ENCODE assay signal across 13 cellular contexts in the genomic region with DNA sequence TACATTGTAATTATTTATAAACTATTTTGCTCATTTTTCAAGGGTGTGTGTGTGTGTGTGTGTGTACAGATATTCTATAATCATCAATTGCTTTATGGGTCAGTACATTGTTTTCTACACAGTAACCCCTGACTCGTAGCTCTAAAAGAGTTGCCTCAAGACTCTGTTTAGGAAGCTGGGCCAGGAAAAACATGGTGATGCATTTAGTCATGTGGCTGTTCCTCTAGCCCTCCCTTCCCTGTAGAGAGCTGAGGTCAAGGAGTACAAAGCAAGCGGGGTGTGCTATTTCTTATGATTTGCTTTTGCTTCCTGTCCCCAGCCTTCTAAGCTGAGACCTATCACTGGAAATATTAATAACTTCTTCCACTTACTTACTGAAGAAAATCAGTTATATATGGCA. TPM values are rescaled to one million over a fixed set of nuclear protein-coding genes. Genes with fewer than 3 reads are reported as not detected.
"Had no signal": no experiment of that assay in that cellular context is flagged by ENCODE, and none has a peak within 500 bp of the region (broad histone marks: within the 10 kb centered on the region; RNA-seq: fewer than 3 reads in every experiment).

No MANE protein-coding gene starts in this region.

- ATAC-seq: stimulated activated naive CD8-positive, alpha-beta T cell treated with anti-CD3 and anti-CD28 coated beads, Interleukin-15, Interleukin-2, amounts not matched to agents 100 U/mL and 50 U/mL, for 24 hours; upper lobe of right lung had no signal

- DNase-seq: activated naive CD4-positive, alpha-beta T cell treated with anti-CD3 and anti-CD28 coated beads, Interleukin-2, amount 50 U/mL, for 16 hours; amygdala; foreskin melanocyte; head of caudate nucleus; islet precursor cell; left ventricle myocardium inferior; stimulated activated CD4-positive, alpha-beta T cell treated with anti-CD3 and anti-CD28 coated beads, Interleukin-4, amount 100 ng/mL, for 1 hour; stimulated activated CD8-positive, alpha-beta memory T cell treated with anti-CD3 and anti-CD28 coated beads, Interleukin-4, amount 100 ng/mL, for 48 hours; stimulated activated naive CD8-positive, alpha-beta T cell treated with anti-CD3 and anti-CD28 coated beads, Interleukin-15, Interleukin-2, amounts not matched to agents 100 U/mL and 50 U/mL, for 24 hours; testis; upper lobe of right lung had no signal

- H3K4me3 ChIP-seq: left ventricle myocardium inferior, testis, upper lobe of right lung had no signal

RNA-seq across cellular contexts. Expression of a gene that starts 34.8 kb away (rescaled TPM):
- total RNA-seq: left ventricle myocardium inferior, mesenteric fat pad, osteoblast, upper lobe of right lung had no signal
